In the genomic region with DNA sequence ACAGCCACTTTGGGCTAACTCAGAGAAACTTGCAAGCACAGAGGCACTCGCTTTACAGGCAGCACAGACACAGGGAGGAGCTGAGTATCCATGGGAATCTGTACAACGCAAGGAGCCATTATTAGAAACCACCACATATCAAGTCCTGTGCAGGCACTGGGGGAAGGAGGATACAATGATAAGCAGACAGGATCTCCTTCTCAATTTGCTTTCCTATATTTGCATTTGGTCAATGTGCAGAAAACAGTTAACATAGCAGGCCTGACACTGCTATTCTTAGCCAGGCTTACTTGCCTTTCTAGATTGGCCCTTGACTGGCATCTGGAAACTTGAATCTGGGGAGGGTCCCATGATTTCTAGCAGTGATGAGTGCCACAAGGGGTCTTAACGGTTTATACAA, we compare ENCODE assay signal across 13 cellular contexts.
DNase-seq lines count a peak whose midpoint lies in the region; ATAC-seq and TF ChIP-seq lines count a peak whose summit lies in the region.
"Had no signal": no experiment of that assay in that cellular context is flagged by ENCODE, and none has a peak within 500 bp of the region (broad histone marks: within the 10 kb centered on the region; RNA-seq: fewer than 3 reads in every experiment).

No MANE protein-coding gene starts in this region.

- H3K27me3 Mint-ChIP-seq in CD8-positive, alpha-beta T cell (ENCODE audit: low read depth), result no peaks in the 10 kb centered on the region

- ATAC-seq in GM18511 (IDR thresholded peaks at IDR 0.05; ENCODE audit: unreplicated experiment) (peak; percentile 59), GM21447 (IDR thresholded peaks at IDR 0.05; ENCODE audit: unreplicated experiment) (peak; percentile 56), HG03066 (IDR thresholded peaks at IDR 0.05; ENCODE audit: low read depth, unreplicated experiment) (peak; percentile 40), aorta (ENCODE audit: low FRiP score) (no peak)
- ATAC-seq in CD8-positive, alpha-beta T cell, result no peak
- ATAC-seq: upper lobe of right lung had no signal

- no peaks in the 10 kb centered on the region for H3K36me3 ChIP-seq in SU-DHL-6 (ENCODE audit: low read length)
- no peaks in the 10 kb centered on the region for H3K36me3 ChIP-seq in aorta (ENCODE audit: control insufficient read depth in 1 of 2, insufficient read depth in 2 of 2, low read length in 1 of 2)
- H3K36me3 ChIP-seq in CD8-positive, alpha-beta T cell (ENCODE audit: insufficient read depth, low read length), result no peaks in the 10 kb centered on the region
- H3K36me3 ChIP-seq: upper lobe of right lung had no signal

- intact Hi-C loops in aorta (cut with DNase I), result no loop called here
- intact Hi-C loops in CD8-positive, alpha-beta T cell (cut with DNase I, micrococcal nuclease), result no loop called here

- no peaks in the 10 kb centered on the region for H3K36me3 Mint-ChIP-seq in CD8-positive, alpha-beta T cell

- peak overlapping the region; percentile 94 for H3K27ac ChIP-seq in SU-DHL-6 (ENCODE audit: low read depth, low read length)
- H3K27ac ChIP-seq in aorta (ENCODE audit: low read depth in 1 of 2, low read length in 2 of 2), result no peak overlapping the region
- no peak overlapping the region for H3K27ac ChIP-seq in CD8-positive, alpha-beta T cell (ENCODE audit: low read depth, low read length)
- H3K27ac ChIP-seq: parathyroid adenoma, upper lobe of right lung had no signal

- no peaks in the 10 kb centered on the region for H3K4me1 Mint-ChIP-seq in CD8-positive, alpha-beta T cell (ENCODE audit: low read depth)

- H3K27ac Mint-ChIP-seq in CD8-positive, alpha-beta T cell, result no peak overlapping the region
- H3K27ac Mint-ChIP-seq: T-helper 1 cell treated with Interleukin-12 subunit alpha and Interleukin-12 subunit beta and Interleukin-4 antibody, amounts not matched to agents 30 μg/mL and 1 μg/mL, for 36 hours had no signal

- no peak for TF ChIP-seq CTCF in SU-DHL-6 (IDR thresholded peaks at IDR 0.05; ENCODE audit: insufficient read depth, low read length, poor library complexity, severe bottlenecking)
- TF ChIP-seq CTCF in CD8-positive, alpha-beta T cell (IDR thresholded peaks at IDR 0.05), result no peak

- H3K9me2 ChIP-seq in SU-DHL-6 (replicated peaks; ENCODE audit: insufficient read depth, low read length), result no peaks in the 10 kb centered on the region

- peaks cover 62% of the 10 kb centered on the region for H3F3A ChIP-seq in SU-DHL-6 (ENCODE audit: insufficient read depth)

- no peaks in the 10 kb centered on the region for H4K20me1 ChIP-seq in SU-DHL-6 (ENCODE audit: low read depth, low read length)

- H3K4me3 Mint-ChIP-seq in CD8-positive, alpha-beta T cell, result no peak overlapping the region
- H3K4me3 Mint-ChIP-seq: CD4-positive, CD25-positive, alpha-beta regulatory T cell; T-helper 1 cell treated with Interleukin-12 subunit alpha and Interleukin-12 subunit beta and Interleukin-4 antibody, amounts not matched to agents 30 μg/mL and 1 μg/mL, for 36 hours had no signal

- H3K79me2 ChIP-seq in SU-DHL-6 (ENCODE audit: insufficient read depth, low read length), result peaks cover 88% of the 10 kb centered on the region
- H3K79me2 ChIP-seq: parathyroid adenoma had no signal

- H3K27me3 ChIP-seq in SU-DHL-6 (ENCODE audit: low read length) (no peaks in the 10 kb centered on the region), aorta (ENCODE audit: control insufficient read depth in 1 of 2, insufficient read depth in 2 of 2, low read length in 1 of 2) (no peaks in the 10 kb centered on the region)
- H3K27me3 ChIP-seq in CD8-positive, alpha-beta T cell (ENCODE audit: insufficient read depth, low read length), result no peaks in the 10 kb centered on the region
- H3K27me3 ChIP-seq: upper lobe of right lung had no signal

- 65 to 72% methylated on average over 3 of the region's 3 CpGs for WGBS in aorta, 2 donors

- H3K9me3 ChIP-seq in SU-DHL-6 (ENCODE audit: insufficient read depth, low read length), result no peaks in the 10 kb centered on the region
- peaks cover 2% of the 10 kb centered on the region for H3K9me3 ChIP-seq in aorta (ENCODE audit: control insufficient read depth, low read length)
- H3K9me3 ChIP-seq in CD8-positive, alpha-beta T cell (ENCODE audit: low read length), result no peaks in the 10 kb centered on the region
- H3K9me3 ChIP-seq: upper lobe of right lung had no signal

- POLR2A ChIA-PET in CD8-positive, alpha-beta T cell (lab: Charles Lee), result no interaction called here

- no peak overlapping the region for H2AFZ ChIP-seq in SU-DHL-6 (ENCODE audit: low read depth, low read length, severe bottlenecking)
- H2AFZ ChIP-seq: parathyroid adenoma had no signal

- peak overlapping the region; percentile 55 for H3K4me2 ChIP-seq in SU-DHL-6 (ENCODE audit: low read depth, low read length, poor library complexity, severe bottlenecking)

- H3K9ac ChIP-seq in SU-DHL-6 (ENCODE audit: low read length), result peak overlapping the region; percentile 59
- H3K9ac ChIP-seq: parathyroid adenoma had no signal

- peak overlapping the region; percentile 22 for H3K4me3 ChIP-seq in SU-DHL-6 (ENCODE audit: insufficient read depth, low read length, poor library complexity, severe bottlenecking)
- no peak overlapping the region for H3K4me3 ChIP-seq in aorta (ENCODE audit: low read length in 2 of 2)
- H3K4me3 ChIP-seq in CD8-positive, alpha-beta T cell (ENCODE audit: low read depth, low read length), result no peak overlapping the region
- H3K4me3 ChIP-seq: upper lobe of right lung had no signal

- H3K4me1 ChIP-seq in aorta (ENCODE audit: control insufficient read depth in 1 of 2, insufficient read depth in 2 of 2, low read length in 2 of 2), result no peaks in the 10 kb centered on the region
- H3K4me1 ChIP-seq in CD8-positive, alpha-beta T cell (ENCODE audit: insufficient read depth, low read length), result no peaks in the 10 kb centered on the region
- H3K4me1 ChIP-seq: parathyroid adenoma, upper lobe of right lung had no signal

- H3K9me3 Mint-ChIP-seq in CD8-positive, alpha-beta T cell, result no peaks in the 10 kb centered on the region
- H3K9me3 Mint-ChIP-seq: T-helper 1 cell treated with Interleukin-12 subunit alpha and Interleukin-12 subunit beta and Interleukin-4 antibody, amounts not matched to agents 30 μg/mL and 1 μg/mL, for 36 hours had no signal

- DNase-seq in aorta, result no peak
- DNase-seq in effector CD8-positive, alpha-beta T cell (lab: John Stamatoyannopoulos, UW), result no peak
- no peak for DNase-seq in CD8-positive, alpha-beta T cell
- no peak for DNase-seq in NCI-H2029 treated with DMSO at 0.1 percent for 48 hours (lab: John Stamatoyannopoulos, UW)
- DNase-seq: CD4-positive, CD25-positive, alpha-beta regulatory T cell; KG1; upper lobe of right lung had no signal

- CTCF ChIA-PET in CD8-positive, alpha-beta T cell (lab: Charles Lee), result no interaction called here

Comparison
In these comparisons a context has a peak if more than half of its experiments do, and no peak if none do; other contexts are left out.
1. ATAC-seq: peak in GM18511 (single experiment), GM21447 (single experiment) and HG03066 (single experiment); none in aorta (single experiment) and CD8-positive, alpha-beta T cell (single experiment).